ENCODE assay signal across 2 cellular contexts in genomic region chr12:58302487-58303011, GRCh38.
TF ChIP-seq lines count a peak whose summit lies in the region.

No MANE protein-coding gene starts in this region.

TF ChIP-seq in A549, 52 proteins besides CTCF, POLR2A, EP300 and RAD21 (continued from another document):
- TF ChIP-seq MAX (IDR thresholded peaks at IDR 0.05) (no peak), ZC3H11A (IDR thresholded peaks at IDR 0.05) (no peak), TFCP2L1 (CRISPR knock-in tag; IDR thresholded peaks at IDR 0.05) (no peak), BHLHE40 (IDR thresholded peaks at IDR 0.05; ENCODE audit: low read depth, low read length) (no peak), HOXB5 (CRISPR knock-in tag; IDR thresholded peaks at IDR 0.05) (no peak), CBX8 (IDR thresholded peaks at IDR 0.05) (no peak), KDM1A (IDR thresholded peaks at IDR 0.05; ENCODE audit: low read depth) (no peak), JUNB (IDR thresholded peaks at IDR 0.05) (no peak), REST (IDR thresholded peaks at IDR 0.05) (no peak), POLR2AphosphoS2 (conservative IDR thresholded peaks at IDR 0.05; ENCODE audit: low read length) (no peak), HEYL (CRISPR knock-in tag; IDR thresholded peaks at IDR 0.05) (no peak), E2F6 (IDR thresholded peaks at IDR 0.05; ENCODE audit: borderline replicate concordance, low read depth) (no peak)

TF ChIP-seq in IMR-90, 13 proteins besides CTCF, POLR2A, EP300 and RAD21:
- TF ChIP-seq NFE2L2 (IDR thresholded peaks at IDR 0.05; ENCODE audit: low read depth, low read length) (no peak), MAZ (IDR thresholded peaks at IDR 0.05; ENCODE audit: borderline replicate concordance, low read depth, low read length) (no peak)
